In the genomic region with DNA sequence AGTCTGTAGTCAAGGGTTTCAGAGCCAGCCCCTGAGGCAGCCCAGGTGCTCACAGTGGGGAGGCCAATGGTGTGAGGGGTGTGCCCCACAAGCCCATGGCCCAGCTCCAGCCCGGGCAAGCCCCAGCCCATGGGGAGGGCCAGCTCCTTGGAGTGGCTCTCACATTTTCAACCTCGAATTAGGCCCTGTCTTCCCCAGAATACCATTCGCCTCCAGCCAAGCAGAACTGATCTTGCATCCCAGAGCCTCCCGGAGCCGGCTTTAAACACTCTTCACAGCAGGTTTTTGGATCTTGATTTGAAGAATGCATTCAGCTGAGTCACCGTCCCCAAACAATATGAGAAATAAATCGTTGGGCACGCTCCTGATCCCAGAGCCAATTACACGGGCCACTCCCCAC, we compare ENCODE assay signal across 22 cellular contexts. TPM values are rescaled to one million over a fixed set of nuclear protein-coding genes. Genes with fewer than 3 reads are reported as not detected.
A peak's percentile ranks its signal among the peaks of the same experiment; 100 is the strongest.
DNase-seq lines count a peak whose midpoint lies in the region; ATAC-seq and TF ChIP-seq lines count a peak whose summit lies in the region.
"Had no signal": no experiment of that assay in that cellular context is flagged by ENCODE, and none has a peak within 500 bp of the region (broad histone marks: within the 10 kb centered on the region; RNA-seq: fewer than 3 reads in every experiment).

No MANE protein-coding gene starts in this region.

- H3K4me3 ChIP-seq in GM23248 (no peak overlapping the region), neuron (ENCODE audit: low read length) (no peak overlapping the region)
- H3K4me3 ChIP-seq: ascending aorta, esophagus squamous epithelium, gastroesophageal sphincter, skin epidermis, uterus had no signal

- peaks cover 33% of the 10 kb centered on the region for H3K4me1 Mint-ChIP-seq in brain
- H3K4me1 Mint-ChIP-seq: stimulated activated effector memory CD8-positive, alpha-beta T cell treated with anti-CD3 and anti-CD28 coated beads, Interleukin-12 subunit alpha, Interleukin-12 subunit beta, amount 100 ng/mL, for 72 hours had no signal

- no peaks in the 10 kb centered on the region for H3K9me3 ChIP-seq in GM23248 (ENCODE audit: low read depth)
- H3K9me3 ChIP-seq in neuron (ENCODE audit: low read length) = no peaks in the 10 kb centered on the region
- H3K9me3 ChIP-seq: ascending aorta, esophagus squamous epithelium, gastroesophageal sphincter, neutrophil, uterus had no signal

- H3K27me3 ChIP-seq in GM23248 (replicated peaks; ENCODE audit: insufficient read depth) (no peaks in the 10 kb centered on the region), neuron (ENCODE audit: insufficient read depth, low read length) (no peaks in the 10 kb centered on the region)
- H3K27me3 ChIP-seq: ascending aorta, esophagus squamous epithelium, neutrophil, uterus had no signal

- H3K27ac Mint-ChIP-seq in brain = peak overlapping the region in 4 of 5 experiments; percentile 54 to 96 (median 61)
- H3K27ac Mint-ChIP-seq: activated T-cell treated with anti-CD3 and anti-CD28 coated beads, Interleukin-2, amount 50 U/mL, for 72 hours; CD4-positive, alpha-beta T cell; stimulated activated effector memory CD8-positive, alpha-beta T cell treated with anti-CD3 and anti-CD28 coated beads, Interleukin-12 subunit alpha, Interleukin-12 subunit beta, amount 100 ng/mL, for 72 hours had no signal

- no peak overlapping the region for H3K27ac ChIP-seq in GM23248
- H3K27ac ChIP-seq: ascending aorta, esophagus squamous epithelium, gastroesophageal sphincter, neutrophil, skin epidermis, uterus had no signal

- no peak overlapping the region for H2AFZ ChIP-seq in GM23248
- peak overlapping the region; percentile 12 for H2AFZ ChIP-seq in neuron (ENCODE audit: low read depth, low read length)

- 24 to 26% methylated on average over 9 of the region's 9 CpGs for WGBS in GM23248 (ENCODE audit: low coverage in 1 of 2, low lambda C conversion rate in 2 of 2, missing lambda C conversion rate in 2 of 2), 2 experiments

- H3K36me3 Mint-ChIP-seq in brain = peaks cover 18% of the 10 kb centered on the region

- H3K27me3 Mint-ChIP-seq in brain = peaks cover 7% of the 10 kb centered on the region
- H3K27me3 Mint-ChIP-seq: CD4-positive, alpha-beta T cell had no signal

- no peaks in the 10 kb centered on the region for H3K36me3 ChIP-seq in GM23248 (ENCODE audit: low read depth)
- H3K36me3 ChIP-seq in neuron (ENCODE audit: insufficient read depth, low read length) = peaks cover 6% of the 10 kb centered on the region
- H3K36me3 ChIP-seq: uterus had no signal

- peak overlapping the region in 1 of 5 experiments; percentile 45 for H3K4me3 Mint-ChIP-seq in brain
- H3K4me3 Mint-ChIP-seq: activated T-cell treated with anti-CD3 and anti-CD28 coated beads, Interleukin-2, amount 50 U/mL, for 72 hours; CD4-positive, alpha-beta T cell; stimulated activated effector memory CD8-positive, alpha-beta T cell treated with anti-CD3 and anti-CD28 coated beads, Interleukin-12 subunit alpha, Interleukin-12 subunit beta, amount 100 ng/mL, for 72 hours had no signal

- DNase-seq in GM23248 (peak; percentile 29), NCI-H187 treated with DMSO at 0.1 percent for 48 hours (lab: John Stamatoyannopoulos, UW) (peak; percentile 66), DMS 273 treated with DMSO at 0.1 percent for 48 hours (lab: John Stamatoyannopoulos, UW) (no peak), SK-N-DZ (ENCODE audit: low spot score) (no peak), left ventricle myocardium superior (no peak)
- DNase-seq: activated CD4-positive, alpha-beta T cell treated with anti-CD3 and anti-CD28 coated beads for 1 hour; activated naive CD4-positive, alpha-beta T cell treated with anti-CD3 and anti-CD28 coated beads, Interleukin-2, amount 50 U/mL, for 16 hours; activated T-cell treated with anti-CD3 and anti-CD28 coated beads, Interleukin-2, amount 50 U/mL, for 72 hours; CD4-positive, alpha-beta T cell; effector memory CD4-positive, alpha-beta T cell; esophagus squamous epithelium; NCI-H774; stimulated activated CD4-positive, alpha-beta T cell treated with anti-CD3 and anti-CD28 coated beads, Interleukin-1b, Interleukin-23, amount 100 ng/mL, for 48 hours; uterus had no signal

- peaks cover 0 to 3% (median 0%) of the 10 kb centered on the region in 5 experiments for H3K9me3 Mint-ChIP-seq in brain
- H3K9me3 Mint-ChIP-seq: CD4-positive, alpha-beta T cell; stimulated activated effector memory CD8-positive, alpha-beta T cell treated with anti-CD3 and anti-CD28 coated beads, Interleukin-12 subunit alpha, Interleukin-12 subunit beta, amount 100 ng/mL, for 72 hours had no signal

- in situ Hi-C loops in GM23248 (cut with MboI) = no loop called here

- no peak for TF ChIP-seq CTCF in brain (conservative IDR thresholded peaks at IDR 0.05)

- H3K4me2 ChIP-seq in GM23248 (ENCODE audit: unreplicated experiment) = no peak overlapping the region

- H3K9me2 ChIP-seq in GM23248 (ENCODE audit: insufficient read depth) = no peaks in the 10 kb centered on the region

- no peaks in the 10 kb centered on the region for H3F3A ChIP-seq in GM23248 (ENCODE audit: insufficient read depth)

- no peaks in the 10 kb centered on the region for H4K20me1 ChIP-seq in GM23248 (ENCODE audit: insufficient read depth)

- intact Hi-C loops in left ventricle myocardium superior (cut with micrococcal nuclease) = no loop called here

- ATAC-seq in left ventricle myocardium superior = no peak
- ATAC-seq: activated T-cell treated with anti-CD3 and anti-CD28 coated beads, Interleukin-2, amount 50 U/mL, for 72 hours; gastroesophageal sphincter; HCT116; stimulated activated effector memory CD8-positive, alpha-beta T cell treated with anti-CD3 and anti-CD28 coated beads, Interleukin-12 subunit alpha, Interleukin-12 subunit beta, amount 100 ng/mL, for 72 hours had no signal

- H3K79me2 ChIP-seq in GM23248 (ENCODE audit: insufficient read depth) = no peaks in the 10 kb centered on the region

- H3K4me1 ChIP-seq in GM23248 (ENCODE audit: insufficient read depth) (no peaks in the 10 kb centered on the region), neuron (ENCODE audit: insufficient read depth, low read length) (peaks cover 9% of the 10 kb centered on the region)
- H3K4me1 ChIP-seq: ascending aorta, uterus had no signal

- H3K9ac ChIP-seq in GM23248 = no peak overlapping the region

RNA-seq across cellular contexts. Expression of gene TPRA1, which starts 23.7 kb away (rescaled TPM):
- total RNA-seq in GM23248 (2014; rRNA removed; shearing (Covaris generic)) = 56.1 and 65.1 TPM in 2 replicates
- 42.8 and 45.4 TPM in 2 replicates for polyA plus RNA-seq in GM23248 (2016; fragmentation: Nextera tagmentation; extraction: Ambion mirVana)
- 19.0 TPM for polyA plus RNA-seq in brain (ENCODE audit: insufficient read depth, low read depth, low replicate concordance)
- polyA plus RNA-seq in SK-N-DZ (2014; cell fraction: cytosol; rRNA removed) = 27.0 and 31.9 TPM in 2 replicates
- 78.3 and 84.0 TPM in 2 replicates for polyA plus RNA-seq in SK-N-DZ (2014; cell fraction: nucleus; rRNA removed)
- 22.8 TPM for total RNA-seq in left ventricle myocardium superior

RNA-seq across cellular contexts. Expression of gene MCM2, which starts 31.4 kb away (rescaled TPM):
- total RNA-seq in GM23248 (2014; rRNA removed; shearing (Covaris generic)) = 30.3 and 36.4 TPM in 2 replicates
- polyA plus RNA-seq in GM23248 (2016; fragmentation: Nextera tagmentation; extraction: Ambion mirVana) = 14.4 and 14.7 TPM in 2 replicates
- polyA plus RNA-seq in brain (ENCODE audit: insufficient read depth, low read depth, low replicate concordance) = 114 TPM
- polyA plus RNA-seq in SK-N-DZ (2014; cell fraction: cytosol; rRNA removed) = 328 and 365 TPM in 2 replicates
- polyA plus RNA-seq in SK-N-DZ (2014; cell fraction: nucleus; rRNA removed) = 248 and 305 TPM in 2 replicates
- 8.7 TPM for total RNA-seq in left ventricle myocardium superior

Comparison
In these comparisons a context has a peak if more than half of its experiments do, and no peak if none do; other contexts are left out.
1. DNase-seq: peak in GM23248 (single experiment) and NCI-H187 treated with DMSO at 0.1 percent for 48 hours (single experiment); none in DMS 273 treated with DMSO at 0.1 percent for 48 hours (single experiment), SK-N-DZ (single experiment) and left ventricle myocardium superior (single experiment).